15 cellular contexts compared by ENCODE assay signal in the genomic region with DNA sequence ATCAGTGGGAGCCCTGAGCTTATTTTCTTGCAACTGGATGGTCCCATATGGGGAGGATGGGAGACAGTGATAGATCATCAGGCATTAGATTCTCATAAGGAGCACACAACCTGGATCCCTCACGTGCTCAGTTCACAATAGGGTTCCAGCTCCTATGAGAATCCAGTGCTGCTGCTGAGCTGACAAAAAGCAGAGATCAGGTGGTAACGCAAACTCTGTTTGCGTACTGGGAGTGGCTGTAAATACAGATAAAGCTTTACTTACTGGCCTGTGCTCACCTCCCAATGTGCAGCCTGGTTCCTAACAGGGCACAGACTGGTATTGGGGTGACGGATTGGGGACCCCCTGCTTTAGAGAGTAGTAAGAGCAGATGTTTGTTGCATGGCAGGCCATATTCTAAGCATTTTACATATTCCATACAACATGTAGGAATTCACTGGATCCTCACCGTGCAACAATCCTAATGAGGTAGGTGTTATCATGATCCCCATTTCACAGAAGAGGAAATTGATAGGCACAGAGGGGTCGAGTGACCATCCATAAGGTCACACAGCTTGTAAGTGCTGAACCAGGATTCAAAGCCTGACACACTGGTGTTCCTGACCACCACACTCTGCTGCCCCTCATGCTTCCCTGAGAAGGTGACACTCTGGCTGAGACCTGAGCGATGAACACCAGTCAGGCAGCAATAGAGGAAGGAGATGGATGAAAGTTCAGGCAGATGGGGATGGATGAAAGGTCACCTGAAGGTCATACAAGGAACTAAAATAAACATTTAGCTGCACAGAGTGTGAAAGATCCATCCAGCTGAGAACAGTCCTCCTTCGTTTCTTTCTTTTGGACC. TPM values are rescaled to one million over a fixed set of nuclear protein-coding genes. Genes with fewer than 3 reads are reported as not detected.
DNase-seq lines count a peak whose midpoint lies in the region; ATAC-seq and TF ChIP-seq lines count a peak whose summit lies in the region.
"Had no signal": no experiment of that assay in that cellular context is flagged by ENCODE, and none has a peak within 500 bp of the region (broad histone marks: within the 10 kb centered on the region; RNA-seq: fewer than 3 reads in every experiment).

No MANE protein-coding gene starts in this region.

- H4K20me1 ChIP-seq in IMR-90 (ENCODE audit: insufficient read depth, low read length), result no peaks in the 10 kb centered on the region

- peaks cover 5% of the 10 kb centered on the region for H3K4me1 Mint-ChIP-seq in activated T-cell treated with anti-CD3 and anti-CD28 coated beads, Interleukin-2, amount 50 U/mL, for 72 hours (ENCODE audit: low read depth)

- no peak overlapping the region for H2BK120ac ChIP-seq in IMR-90 (ENCODE audit: low read depth, low read length)

- dilution Hi-C loops in IMR-90 (cut with HindIII; ENCODE audit: low sequenced_read_pairs, unreplicated experiment), result no loop called here

- POLR2A ChIA-PET in IMR-90 (lab: Charles Lee; ENCODE audit: unreplicated experiment), result interaction anchor here (0.6 kb wide), 1 partner anchor 183 kb away, joined by 3 read pairs; no protein-coding TSS in a partner anchor

- DNase-seq in IMR-90 (no peak), caudate nucleus (lab: John Stamatoyannopoulos, UW) (no peak), left lobe of liver (ENCODE audit: low spot score) (no peak), T-helper 2 cell (no peak), KBM-7 (no peak)
- DNase-seq in activated T-cell treated with anti-CD3 and anti-CD28 coated beads, Interleukin-2, amount 50 U/mL, for 72 hours, result no peak
- DNase-seq: activated CD4-positive, alpha-beta T cell treated with anti-CD3 and anti-CD28 coated beads, Interleukin-2, amount 50 U/mL, for 1 hour; activated T-cell treated with anti-CD3 and anti-CD28 coated beads, Interleukin-2, amount 50 U/mL, for 4 hours; DMS79 treated with DMSO at 0.1 percent for 48 hours; NCI-H69; stimulated activated CD4-positive, alpha-beta T cell treated with anti-CD3 and anti-CD28 coated beads, Interleukin-1b, Interleukin-23, amount 100 ng/mL, for 48 hours; trophoblast cell had no signal

- no peaks in the 10 kb centered on the region for H3K9me3 Mint-ChIP-seq in activated T-cell treated with anti-CD3 and anti-CD28 coated beads, Interleukin-2, amount 50 U/mL, for 72 hours
- H3K9me3 Mint-ChIP-seq: activated T-cell treated with anti-CD3 and anti-CD28 coated beads, Interleukin-2, amount 50 U/mL, for 4 hours had no signal

- H3K9ac ChIP-seq in IMR-90 (ENCODE audit: low read depth, low read length), result no peak overlapping the region
- peak overlapping the region; percentile 30 to 69 for H3K9ac ChIP-seq in stomach smooth muscle (ENCODE audit: low read length in 2 of 2)
- H3K9ac ChIP-seq: GM23248 had no signal

- H2BK20ac ChIP-seq in IMR-90 (ENCODE audit: low read depth, low read length), result no peak overlapping the region

- H3K18ac ChIP-seq in IMR-90 (ENCODE audit: low read depth, low read length), result no peak overlapping the region

- no peak overlapping the region for H3K14ac ChIP-seq in IMR-90 (replicated peaks; ENCODE audit: low read depth, low read length)

- no peaks in the 10 kb centered on the region for H3K27me3 ChIP-seq in IMR-90 (ENCODE audit: control insufficient read depth, insufficient read depth, low read length)
- no peaks in the 10 kb centered on the region for H3K27me3 ChIP-seq in stomach smooth muscle (ENCODE audit: control insufficient read depth in 1 of 2, insufficient read depth in 2 of 2, low read length in 2 of 2)

- H4K91ac ChIP-seq in IMR-90 (ENCODE audit: insufficient read depth, low read depth, low read length), result no peak overlapping the region

- H3K4me3 ChIP-seq in IMR-90 (ENCODE audit: insufficient read depth, low read depth, low read length), result no peak overlapping the region
- peak overlapping the region in 1 of 2 donors; percentile 8 for H3K4me3 ChIP-seq in stomach smooth muscle (ENCODE audit: low read length in 2 of 2)
- H3K4me3 ChIP-seq: GM23248 had no signal

- H2AK9ac ChIP-seq in IMR-90 (replicated peaks; ENCODE audit: low read depth, low read length, poor library complexity), result peak overlapping the region; percentile 83

- peaks cover 9% of the 10 kb centered on the region for H3K27me3 Mint-ChIP-seq in activated T-cell treated with anti-CD3 and anti-CD28 coated beads, Interleukin-2, amount 50 U/mL, for 72 hours (ENCODE audit: low read depth)

- no peak for TF ChIP-seq POLR2A in IMR-90 (IDR thresholded peaks at IDR 0.05; ENCODE audit: low read depth, low read length)

- 57% methylated on average over 1 of the region's 8 CpGs; no CpG with 5 or more reads in 1 of the 2 experiments for WGBS in IMR-90 (ENCODE audit: extremely low coverage in 2 of 2, insufficient read length in 1 of 2), 2 experiments

- H3K4me1 ChIP-seq in IMR-90 (ENCODE audit: control insufficient read depth, insufficient read depth, low read length) (peaks cover 13% of the 10 kb centered on the region; the same call in 1 of the 2 replicates), stomach smooth muscle (ENCODE audit: control insufficient read depth, insufficient read depth, low read length) (peaks cover 21% of the 10 kb centered on the region)

- ATAC-seq in IMR-90 (ENCODE audit: low read depth) (no peak), left lobe of liver (peak; percentile 53)
- no peak for ATAC-seq in activated T-cell treated with anti-CD3 and anti-CD28 coated beads, Interleukin-2, amount 50 U/mL, for 72 hours (replicated peaks in 1 of 2)
- ATAC-seq: activated T-cell treated with anti-CD3 and anti-CD28 coated beads, Interleukin-2, amount 50 U/mL, for 4 hours had no signal

- no peak overlapping the region for H3K4me3 Mint-ChIP-seq in activated T-cell treated with anti-CD3 and anti-CD28 coated beads, Interleukin-2, amount 50 U/mL, for 72 hours
- H3K4me3 Mint-ChIP-seq: activated T-cell treated with anti-CD3 and anti-CD28 coated beads, Interleukin-2, amount 50 U/mL, for 4 hours; B cell had no signal

- H3K27ac ChIP-seq in IMR-90 (ENCODE audit: insufficient read depth, low read length) (no peak overlapping the region), caudate nucleus (ENCODE audit: low read depth, low read length) (peak overlapping the region; percentile 85), stomach smooth muscle (ENCODE audit: low read length) (peak overlapping the region; percentile 76)
- H3K27ac ChIP-seq: GM23248 had no signal

- no peaks in the 10 kb centered on the region for H3K9me3 ChIP-seq in IMR-90 (ENCODE audit: control insufficient read depth, insufficient read depth, low read length)
- H3K9me3 ChIP-seq in stomach smooth muscle (ENCODE audit: control insufficient read depth in 2 of 2, low read length in 2 of 2), result no peaks in the 10 kb centered on the region

- no peak overlapping the region for H4K5ac ChIP-seq in IMR-90 (ENCODE audit: low read depth, low read length)

- H3K27ac Mint-ChIP-seq in activated T-cell treated with anti-CD3 and anti-CD28 coated beads, Interleukin-2, amount 50 U/mL, for 72 hours, result no peak overlapping the region
- H3K27ac Mint-ChIP-seq: B cell had no signal

- intact Hi-C loops in IMR-90 (cut with micrococcal nuclease), result no loop called here

- H2AFZ ChIP-seq in IMR-90 (replicated peaks; ENCODE audit: low read length, poor library complexity), result peak overlapping the region; percentile 64
- H2AFZ ChIP-seq: GM23248 had no signal

- H2AK5ac ChIP-seq in IMR-90 (ENCODE audit: low read depth, low read length), result peak overlapping the region; percentile 13; the same call in 1 of the 2 replicates

- no peaks in the 10 kb centered on the region for H3K36me3 Mint-ChIP-seq in activated T-cell treated with anti-CD3 and anti-CD28 coated beads, Interleukin-2, amount 50 U/mL, for 72 hours (ENCODE audit: insufficient read depth in 2 of 2)

- no peak overlapping the region for H2BK5ac ChIP-seq in IMR-90 (ENCODE audit: low read depth, low read length, poor library complexity, severe bottlenecking)

- no peaks in the 10 kb centered on the region for H3K36me3 ChIP-seq in IMR-90 (ENCODE audit: control insufficient read depth, insufficient read depth, low read length)
- H3K36me3 ChIP-seq in stomach smooth muscle (ENCODE audit: control insufficient read depth in 2 of 2, insufficient read depth in 2 of 2, low read length in 2 of 2), result no peaks in the 10 kb centered on the region

- peaks cover 4% of the 10 kb centered on the region; the same call in 1 of the 2 replicates for H3K9me1 ChIP-seq in IMR-90 (ENCODE audit: insufficient read depth, low read length)

- no TSS peak for BruUV-seq in IMR-90 (replicated peaks; lab: Mats Ljungman, UMichigan)

- H3K4me2 ChIP-seq in IMR-90 (ENCODE audit: low read depth, low read length), result no peak overlapping the region

- H2BK15ac ChIP-seq in IMR-90 (ENCODE audit: low read depth, low read length), result no peak overlapping the region

- CTCF ChIA-PET in IMR-90 (lab: Yijun Ruan, JAX), result interaction anchor here (0.6 kb wide), 1 partner anchor 378 kb away, joined by 5 read pairs; no protein-coding TSS in a partner anchor

- H3K23ac ChIP-seq in IMR-90 (ENCODE audit: low read depth, low read length), result 0 out of 2 replicates have a peak overlapping the region, but pooled peaks have one; percentile 35

- H3K4ac ChIP-seq in IMR-90 (ENCODE audit: low read depth, low read length), result no peak overlapping the region

- no peak for TF ChIP-seq RAD21 in IMR-90 (IDR thresholded peaks at IDR 0.05; ENCODE audit: low read length)

- no peak overlapping the region for H3K56ac ChIP-seq in IMR-90 (ENCODE audit: extremely low read depth, insufficient read depth, low read length)

- no peak for TF ChIP-seq CTCF in IMR-90 (conservative IDR thresholded peaks at IDR 0.05; ENCODE audit: low read depth, low read length)

- H4K8ac ChIP-seq in IMR-90 (ENCODE audit: low read depth in 2 of 2, low read length in 2 of 2), result no peak overlapping the region

- H3K79me1 ChIP-seq in IMR-90 (ENCODE audit: low read depth in 1 of 2, low read length in 2 of 2), result no peaks in the 10 kb centered on the region

- in situ Hi-C loops in IMR-90 (cut with MboI; ENCODE audit: low sequenced_read_pairs) (no loop called here), KBM-7 (cut with MboI; ENCODE audit: low pct_unique_long_range_greater_than_20kb, low sequenced_read_pairs) (no loop called here)

RNA-seq across cellular contexts. Expression of gene MAT2A, which starts 15.7 kb away (rescaled TPM):
- total RNA-seq in IMR-90 (2012; rRNA removed), result 94.1 and 98.9 TPM in 2 replicates
- 158 and 223 TPM in 2 replicates for polyA plus RNA-seq in IMR-90 (2012; rRNA removed)
- 40.6 and 65.5 TPM in 2 replicates for polyA plus RNA-seq in IMR-90 (2012; cell fraction: cytosol; rRNA removed)
- polyA plus RNA-seq in IMR-90 (2012; cell fraction: nucleus; rRNA removed; ENCODE audit: low replicate concordance), result 581 and 1,265 TPM in 2 replicates
- 76.6 TPM for total RNA-seq in left lobe of liver
- 100 to 1,000 TPM; 253 to 255 TPM for total RNA-seq in activated T-cell treated with anti-CD3 and anti-CD28 coated beads, Interleukin-2, amount 50 U/mL, for 72 hours

RNA-seq across cellular contexts. Expression of gene GGCX, which starts 38.0 kb away (rescaled TPM):
- total RNA-seq in IMR-90 (2012; rRNA removed) (31.9 and 35.0 TPM in 2 replicates), left lobe of liver (232 TPM)
- polyA plus RNA-seq in IMR-90 (2012; rRNA removed), result 37.0 and 39.4 TPM in 2 replicates
- polyA plus RNA-seq in IMR-90 (2012; cell fraction: cytosol; rRNA removed), result 57.1 and 81.4 TPM in 2 replicates
- 60.6 and 63.6 TPM in 2 replicates for polyA plus RNA-seq in IMR-90 (2012; cell fraction: nucleus; rRNA removed; ENCODE audit: low replicate concordance)
- 10 to 100 TPM; 17.8 to 20.3 TPM for total RNA-seq in activated T-cell treated with anti-CD3 and anti-CD28 coated beads, Interleukin-2, amount 50 U/mL, for 72 hours

RNA-seq across cellular contexts. Expression of gene VAMP8, which starts 54.1 kb away (rescaled TPM):
- total RNA-seq in IMR-90 (2012; rRNA removed) (0.83 and 0.90 TPM in 2 replicates), left lobe of liver (69.9 TPM)
- 1.7 and 1.9 TPM in 2 replicates for polyA plus RNA-seq in IMR-90 (2012; rRNA removed)
- 0.82 and 2.4 TPM in 2 replicates for polyA plus RNA-seq in IMR-90 (2012; cell fraction: cytosol; rRNA removed)
- 0.13 and 2.1 TPM in 2 replicates for polyA plus RNA-seq in IMR-90 (2012; cell fraction: nucleus; rRNA removed; ENCODE audit: low replicate concordance)
- 10 to 100 TPM; 85.0 to 89.5 TPM for total RNA-seq in activated T-cell treated with anti-CD3 and anti-CD28 coated beads, Interleukin-2, amount 50 U/mL, for 72 hours

Comparison
In these comparisons a context has a peak if more than half of its experiments do, and no peak if none do; other contexts are left out.
1. RNA of gene VAMP8, which starts 54.1 kb away (total RNA-seq): 85.0 to 89.5 TPM in activated T-cell treated with anti-CD3 and anti-CD28 coated beads, Interleukin-2, amount 50 U/mL, for 72 hours and 69.9 TPM in left lobe of liver (single experiment); 0.83 to 0.90 TPM in IMR-90; every median in the first group is over 10 times any median in the second.